In the genomic region with DNA sequence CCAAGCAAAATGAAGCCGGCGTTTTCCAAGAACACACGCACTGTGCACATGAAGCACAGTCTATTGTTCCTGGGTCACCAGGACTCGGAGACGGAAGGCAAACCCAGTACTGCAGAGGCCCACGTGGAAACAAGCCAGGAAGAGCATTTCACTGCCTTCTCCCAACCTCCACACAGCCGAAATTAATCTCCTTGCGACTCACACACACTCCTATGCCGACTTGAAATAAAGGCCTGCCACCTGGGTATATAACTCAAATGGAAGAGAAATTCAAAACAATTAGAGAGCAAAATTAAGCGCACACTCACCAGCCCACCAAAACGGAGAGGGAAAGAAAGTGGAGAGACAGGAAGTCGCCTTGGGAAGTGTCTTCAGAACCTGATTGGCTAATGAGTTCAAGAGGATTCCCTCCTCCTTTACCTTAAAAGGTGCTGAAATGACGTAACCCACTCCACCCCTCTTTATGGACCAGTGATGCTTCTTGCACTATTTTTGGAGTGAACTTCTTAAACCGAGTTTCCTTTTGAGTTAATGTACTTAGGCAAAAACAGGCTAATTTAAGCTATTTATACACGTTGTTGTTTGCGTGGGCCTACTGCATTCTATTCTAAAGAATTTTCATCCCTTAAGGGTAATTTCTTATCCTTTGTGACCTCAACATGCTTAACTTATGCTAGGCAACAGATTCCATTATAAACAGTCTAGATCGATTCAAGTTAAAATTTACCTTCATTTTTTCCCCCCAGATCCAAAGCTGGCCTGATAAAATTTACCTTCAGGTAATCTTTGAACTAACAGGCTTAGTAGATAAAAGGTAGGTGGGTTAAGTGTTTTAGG, we compare ENCODE assay signal across 8 cellular contexts. TPM values are rescaled to one million over a fixed set of nuclear protein-coding genes. Genes with fewer than 3 reads are reported as not detected.
A peak's percentile ranks its signal among the peaks of the same experiment; 100 is the strongest.
DNase-seq lines count a peak whose midpoint lies in the region; ATAC-seq and TF ChIP-seq lines count a peak whose summit lies in the region.

A gene with protein sequence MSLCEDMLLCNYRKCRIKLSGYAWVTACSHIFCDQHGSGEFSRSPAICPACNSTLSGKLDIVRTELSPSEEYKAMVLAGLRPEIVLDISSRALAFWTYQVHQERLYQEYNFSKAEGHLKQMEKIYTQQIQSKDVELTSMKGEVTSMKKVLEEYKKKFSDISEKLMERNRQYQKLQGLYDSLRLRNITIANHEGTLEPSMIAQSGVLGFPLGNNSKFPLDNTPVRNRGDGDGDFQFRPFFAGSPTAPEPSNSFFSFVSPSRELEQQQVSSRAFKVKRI (minus strand): TSS at position 334 of the 837 bp plus-strand sequence. CDS start 16,756 bp downstream, outside the sequence.

- ATAC-seq in HG02840 (IDR thresholded peaks at IDR 0.05; ENCODE audit: low FRiP score, unreplicated experiment) = peak; percentile 99

- in situ Hi-C loops in astrocyte of the cerebellum (cut with HindIII; ENCODE audit: low sequenced_read_pairs) = no loop called here

- no peak for TF ChIP-seq CTCF in astrocyte of the cerebellum (IDR thresholded peaks at IDR 0.05; ENCODE audit: low read depth, low read length, missing control alignments)
- TF ChIP-seq CTCF in right atrium auricular region (IDR thresholded peaks at IDR 0.05) = no peak

- H3K4me3 ChIP-seq in astrocyte of the cerebellum (ENCODE audit: low read depth, low read length) (peak within 1 kb of the TSS; percentile 76), right atrium auricular region (peak within 1 kb of the TSS; percentile 62 to 67)

- H3K27me3 ChIP-seq in right atrium auricular region = no peaks in the 10 kb centered on the region

- H3K9me3 ChIP-seq in right atrium auricular region = no peaks in the 10 kb centered on the region

- peak within 1 kb of the TSS; percentile 87 to 91 for H3K27ac ChIP-seq in right atrium auricular region

- peak; percentile 32 for DNase-seq in activated naive CD4-positive, alpha-beta T cell treated with Interleukin-2 at 50 U/mL for 16 hours
- no peak for DNase-seq in activated naive CD4-positive, alpha-beta T cell (lab: John Stamatoyannopoulos, UW)
- DNase-seq in NCI-H1417 (lab: John Stamatoyannopoulos, UW) (peak; percentile 89 to 95 (median 91)), SW480 (ENCODE audit: low spot score) (peak; percentile 91), astrocyte of the cerebellum (ENCODE audit: low read depth) (peak; percentile 70), right atrium auricular region (ENCODE audit: low spot score) (peak; percentile 71), posterior vena cava (ENCODE audit: low spot score) (no peak)

- H3K36me3 ChIP-seq in right atrium auricular region = peaks cover 10% of the 10 kb centered on the region

- H3K4me1 ChIP-seq in right atrium auricular region = peaks cover 2 to 21% of the 10 kb centered on the region in 2 donors

- intact Hi-C loops in posterior vena cava (cut with DNase I) = loop anchor here (10.0 kb wide), 3 partner anchors 122 to 352 kb away; partner anchors contain the start of genes ANG (in 1 of the 2), APEX1 (in 1 of the 2), OSGEP (in 1 of the 2) and RNASE4 (in 1 of the 2)

RNA-seq across cellular contexts. Expression of the gene that starts here (rescaled TPM):
- total RNA-seq in right atrium auricular region = 10 to 100 TPM; 52.9 to 71.1 TPM
- total RNA-seq in posterior vena cava = 10 to 100 TPM; 28.9 to 31.1 TPM

Comparison
In these comparisons a context has a peak if more than half of its experiments do, and no peak if none do; other contexts are left out.
1. DNase-seq: peak in activated naive CD4-positive, alpha-beta T cell treated with Interleukin-2 at 50 U/mL for 16 hours (single experiment), NCI-H1417 (3 of 3), SW480 (single experiment), astrocyte of the cerebellum (single experiment) and right atrium auricular region (single experiment); none in activated naive CD4-positive, alpha-beta T cell (0 of 4) and posterior vena cava (single experiment).